1 cellular context compared by ENCODE assay signal in genomic region chr16:88508868-88509748, GRCh38.
TF ChIP-seq lines count a peak whose summit lies in the region.

No MANE protein-coding gene starts in this region.

TF ChIP-seq in K562, 482 proteins besides CTCF, POLR2A, EP300 and RAD21 (continues in another document):
- TF ChIP-seq SIN3B (IDR thresholded peaks at IDR 0.05; ENCODE audit: low read depth) (no peak), ATF4 (CRISPR knock-in tag; IDR thresholded peaks at IDR 0.05) (no peak), COPS2 (conservative IDR thresholded peaks at IDR 0.05) (no peak), ZNF511 (CRISPR knock-in tag; IDR thresholded peaks at IDR 0.05) (no peak), MLX (CRISPR knock-in tag; conservative IDR thresholded peaks at IDR 0.05) (no peak), ZBTB43 (CRISPR knock-in tag; IDR thresholded peaks at IDR 0.05) (no peak), RBM22 (IDR thresholded peaks at IDR 0.05; ENCODE audit: low read depth, low read length, poor library complexity, severe bottlenecking) (peak; percentile 63), E2F6 (IDR thresholded peaks at IDR 0.05; ENCODE audit: borderline replicate concordance in 1 of 2, extremely low read depth in 1 of 2, insufficient read depth in 1 of 2, insufficient read length in 1 of 2, low read depth in 1 of 2, low read length in 1 of 2, poor library complexity in 1 of 2, severe bottlenecking in 1 of 2) (peak; percentile 53 to 77), MED1 (CRISPR knock-in tag; IDR thresholded peaks at IDR 0.05; ENCODE audit: borderline replicate concordance) (no peak), ZFX (CRISPR knock-in tag; IDR thresholded peaks at IDR 0.05) (peak; percentile 45), ZNF175 (CRISPR knock-in tag; IDR thresholded peaks at IDR 0.05; ENCODE audit: low read depth) (no peak), MAFF (IDR thresholded peaks at IDR 0.05; ENCODE audit: low read length) (no peak), MYC (IDR thresholded peaks at IDR 0.05; ENCODE audit: low read depth, low read length) (peak; percentile 64; the same call in 1 of the 2 replicates), MYC (CRISPR knock-in tag; IDR thresholded peaks at IDR 0.05; ENCODE audit: borderline replicate concordance, low read depth) (0 out of 2 replicates have a peak, but pooled peaks have one; percentile 19), TGIF2 (CRISPR knock-in tag; IDR thresholded peaks at IDR 0.05) (no peak), THAP7 (CRISPR knock-in tag; IDR thresholded peaks at IDR 0.05) (no peak), EP400 (IDR thresholded peaks at IDR 0.05) (peak; percentile 58; the same call in 1 of the 2 replicates), KHSRP (IDR thresholded peaks at IDR 0.05) (no peak), TSHZ1 (CRISPR knock-in tag; IDR thresholded peaks at IDR 0.05) (no peak), ARID4B (CRISPR knock-in tag; IDR thresholded peaks at IDR 0.05) (peak; percentile 87; the same call in 1 of the 2 replicates), ELF1 (tag; IDR thresholded peaks at IDR 0.05) (no peak), ZNF24 (IDR thresholded peaks at IDR 0.05) (no peak), IRF2 (CRISPR knock-in tag; IDR thresholded peaks at IDR 0.05) (no peak), SNAPC5 (CRISPR knock-in tag; IDR thresholded peaks at IDR 0.05) (no peak), HMGN3 (IDR thresholded peaks at IDR 0.05; ENCODE audit: borderline replicate concordance, extremely low read depth, insufficient read length, low read depth, low read length) (peak; percentile 32), SMARCE1 (IDR thresholded peaks at IDR 0.05) (peak; percentile 62; the same call in 1 of the 2 replicates), STAT5B (CRISPR knock-in tag; IDR thresholded peaks at IDR 0.05) (no peak), GTF2E2 (tag; IDR thresholded peaks at IDR 0.05) (no peak), ZBTB34 (CRISPR knock-in tag; IDR thresholded peaks at IDR 0.05) (no peak), GTF2B (IDR thresholded peaks at IDR 0.05; ENCODE audit: extremely low read depth, insufficient read length) (no peak), FOXJ3 (CRISPR knock-in tag; IDR thresholded peaks at IDR 0.05) (no peak), HMBOX1 (IDR thresholded peaks at IDR 0.05) (no peak), ZNF134 (CRISPR knock-in tag; conservative IDR thresholded peaks at IDR 0.05) (no peak), U2AF1 (optimal IDR thresholded peaks at IDR 0.05; ENCODE audit: low read depth, low read length) (no peak), ZNF23 (CRISPR knock-in tag; IDR thresholded peaks at IDR 0.05) (no peak), TRIM24 (IDR thresholded peaks at IDR 0.05) (no peak), HDAC6 (IDR thresholded peaks at IDR 0.05; ENCODE audit: low read depth, low read length) (no peak), SPI1 (IDR thresholded peaks at IDR 0.05; ENCODE audit: borderline replicate concordance, low read depth, low read length) (no peak), SUPT5H (IDR thresholded peaks at IDR 0.05) (no peak), SMARCA4 (IDR thresholded peaks at IDR 0.05) (peak; percentile 46; the same call in 1 of the 2 replicates), ZBTB5 (IDR thresholded peaks at IDR 0.05) (no peak), PCBP1 (IDR thresholded peaks at IDR 0.05; ENCODE audit: low read depth, low read length, poor library complexity, severe bottlenecking) (no peak), ZSCAN29 (IDR thresholded peaks at IDR 0.05) (no peak), RBFOX2 (IDR thresholded peaks at IDR 0.05; ENCODE audit: low read depth, low read length) (peak; percentile 50), RBM25 (IDR thresholded peaks at IDR 0.05; ENCODE audit: low read depth, low read length, severe bottlenecking) (no peak)
